24 cellular contexts compared by ENCODE assay signal in the genomic region with DNA sequence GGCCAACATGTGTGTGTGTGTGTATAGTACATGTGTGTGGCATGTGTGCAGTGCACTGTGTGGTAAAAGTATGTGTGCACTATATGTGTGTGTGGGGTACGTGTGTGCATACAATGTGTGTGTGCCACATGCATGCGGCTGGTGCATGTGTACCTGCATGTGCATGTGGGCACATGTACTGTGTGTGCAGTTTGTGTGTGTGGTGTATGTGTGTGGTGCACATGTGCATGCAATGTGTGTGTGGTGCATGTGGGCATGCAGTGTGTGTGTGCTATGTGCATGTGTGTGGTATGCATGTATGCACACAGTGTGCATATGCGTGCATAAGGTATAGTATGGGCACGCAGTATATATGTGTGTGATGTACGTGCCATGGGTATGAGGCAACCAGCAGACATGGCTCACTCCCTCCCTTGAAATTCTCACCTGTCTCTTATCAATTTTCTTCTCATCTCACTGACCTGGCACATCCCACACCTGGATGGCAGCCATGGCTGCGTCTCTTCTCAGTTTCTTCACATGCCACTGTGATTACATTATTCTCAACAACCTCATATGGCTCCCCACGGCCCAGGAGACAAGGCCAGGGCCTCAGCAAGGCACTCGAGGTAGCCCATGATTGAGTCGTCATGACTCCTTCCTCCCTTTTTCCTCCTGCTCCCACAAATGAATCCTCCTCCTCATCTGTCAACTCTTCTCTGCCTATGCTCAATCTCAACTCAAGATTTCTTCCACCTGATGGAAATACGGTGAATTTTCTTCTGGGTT. TPM values are rescaled to one million over a fixed set of nuclear protein-coding genes. Genes with fewer than 3 reads are reported as not detected.
DNase-seq lines count a peak whose midpoint lies in the region; ATAC-seq and TF ChIP-seq lines count a peak whose summit lies in the region.
"Had no signal": no experiment of that assay in that cellular context is flagged by ENCODE, and none has a peak within 500 bp of the region (broad histone marks: within the 10 kb centered on the region; RNA-seq: fewer than 3 reads in every experiment).

No MANE protein-coding gene starts in this region.

- POLR2A ChIA-PET in CD4-positive, alpha-beta memory T cell (lab: Charles Lee; ENCODE audit: partially characterized antibody), result interaction anchor here (1.5 kb wide), 1 partner anchor 56 kb away, joined by 5 read pairs; no protein-coding TSS in a partner anchor
- POLR2A ChIA-PET in SK-N-SH (lab: Yijun Ruan, JAX), result no interaction called here

- H3K4me1 ChIP-seq in BLaER1 treated with 17β-estradiol and CSF1 and Interleukin-3, amounts not matched to agents 10 nM and 100 nM, result peaks cover 23 to 45% (median 33%) of the 10 kb centered on the region in 10 experiments
- peaks cover 12% of the 10 kb centered on the region for H3K4me1 ChIP-seq in CD4-positive, alpha-beta memory T cell (ENCODE audit: insufficient read depth, low read length)
- H3K4me1 ChIP-seq in parathyroid adenoma, result peaks cover 24% of the 10 kb centered on the region
- peaks cover 5 to 9% of the 10 kb centered on the region in 2 experiments; a peak in 1 of 4 replicates for H3K4me1 ChIP-seq in SK-N-SH (ENCODE audit: control insufficient read depth in 1 of 2, insufficient read depth in 2 of 2, low read depth in 1 of 2, low read length in 1 of 2)
- H3K4me1 ChIP-seq: HAP-1, testis had no signal

- ATAC-seq in GM21515 (IDR thresholded peaks at IDR 0.05; ENCODE audit: unreplicated experiment), result no peak
- no peak for ATAC-seq in GM18867 (IDR thresholded peaks at IDR 0.05; ENCODE audit: unreplicated experiment)
- ATAC-seq: activated naive CD4-positive, alpha-beta T cell treated with anti-CD3 and anti-CD28 coated beads, Interleukin-2, amount 50 U/mL, for 72 hours; foreskin keratinocyte had no signal

- no peaks in the 10 kb centered on the region for H3K27me3 ChIP-seq in BLaER1 treated with 17β-estradiol and CSF1 and Interleukin-3, amounts not matched to agents 10 nM and 100 nM
- H3K27me3 ChIP-seq in CD4-positive, alpha-beta memory T cell (ENCODE audit: insufficient read depth, low read length), result no peaks in the 10 kb centered on the region
- H3K27me3 ChIP-seq in parathyroid adenoma (ENCODE audit: control insufficient read depth, insufficient read depth, low read length), result no peaks in the 10 kb centered on the region
- no peaks in the 10 kb centered on the region for H3K27me3 ChIP-seq in SK-N-SH (ENCODE audit: insufficient read depth)
- H3K27me3 ChIP-seq: foreskin keratinocyte, spleen, testis had no signal

- 90% methylated on average over 10 of the region's 10 CpGs for WGBS in SK-N-SH (ENCODE audit: low lambda C conversion rate)

- TF ChIP-seq CTCF in parathyroid adenoma (IDR thresholded peaks at IDR 0.05) (no peak), SK-N-SH (IDR thresholded peaks at IDR 0.05) (no peak)

- intact Hi-C loops in CD4-positive, alpha-beta memory T cell (cut with micrococcal nuclease), result no loop called here

- no peak overlapping the region for H3K4me3 ChIP-seq in BLaER1 treated with 17β-estradiol and CSF1 and Interleukin-3, amounts not matched to agents 10 nM and 100 nM
- H3K4me3 ChIP-seq in CD4-positive, alpha-beta memory T cell (ENCODE audit: low read length in 2 of 2), result no peak overlapping the region
- H3K4me3 ChIP-seq in parathyroid adenoma (ENCODE audit: low read depth, low read length), result no peak overlapping the region
- H3K4me3 ChIP-seq in SK-N-SH (ENCODE audit: low read depth in 2 of 2, low read length in 1 of 2), result no peak overlapping the region
- H3K4me3 ChIP-seq: HAP-1, SK-N-MC, spleen, testis had no signal

- peaks cover 12% of the 10 kb centered on the region for H3F3A ChIP-seq in SK-N-SH (replicated peaks; ENCODE audit: insufficient read depth)

- peak overlapping the region in 10 of 11 experiments; percentile 13 to 81 (median 56); a peak in 19 of 22 replicates for H3K4me2 ChIP-seq in BLaER1 treated with 17β-estradiol and CSF1 and Interleukin-3, amounts not matched to agents 10 nM and 100 nM
- H3K4me2 ChIP-seq in parathyroid adenoma (ENCODE audit: low read length) (no peak overlapping the region), SK-N-SH (no peak overlapping the region)

- peak overlapping the region in 2 of 11 experiments; percentile 54 to 60; a peak in 3 of 22 replicates for H3K27ac ChIP-seq in BLaER1 treated with 17β-estradiol and CSF1 and Interleukin-3, amounts not matched to agents 10 nM and 100 nM
- H3K27ac ChIP-seq in CD4-positive, alpha-beta memory T cell (ENCODE audit: low read depth, low read length), result no peak overlapping the region
- H3K27ac ChIP-seq in parathyroid adenoma, result peak overlapping the region; percentile 38
- H3K27ac ChIP-seq in SK-N-SH (ENCODE audit: low read depth in 2 of 2, low read length in 1 of 2), result no peak overlapping the region
- H3K27ac ChIP-seq: foreskin keratinocyte, HL-60, SK-N-MC, spleen, testis had no signal

- no peaks in the 10 kb centered on the region for H3K27me3 Mint-ChIP-seq in CD4-positive, alpha-beta memory T cell

- H3K9me3 Mint-ChIP-seq in CD4-positive, alpha-beta memory T cell, result no peaks in the 10 kb centered on the region
- H3K9me3 Mint-ChIP-seq: activated naive CD4-positive, alpha-beta T cell treated with anti-CD3 and anti-CD28 coated beads, Interleukin-2, amount 50 U/mL, for 72 hours; T-helper 2 cell treated with Interferon-gamma antibody and Interleukin-4, amounts not matched to agents 5 μg/mL and 100 μg/mL, for 36 hours had no signal

- peaks cover 65 to 97% (median 73%) of the 10 kb centered on the region in 11 experiments for H4K20me1 ChIP-seq in BLaER1 treated with 17β-estradiol and CSF1 and Interleukin-3, amounts not matched to agents 10 nM and 100 nM
- peaks cover 40% of the 10 kb centered on the region for H4K20me1 ChIP-seq in SK-N-SH (ENCODE audit: insufficient read depth)

- H3K27ac Mint-ChIP-seq in CD4-positive, alpha-beta memory T cell, result peak overlapping the region in 6 of 7 donors; percentile 7 to 70 (median 15)
- H3K27ac Mint-ChIP-seq: T-helper 2 cell treated with Interferon-gamma antibody and Interleukin-4, amounts not matched to agents 5 μg/mL and 100 μg/mL, for 36 hours had no signal

- TF ChIP-seq RAD21 in SK-N-SH (IDR thresholded peaks at IDR 0.05; ENCODE audit: low read length), result no peak

- no peak overlapping the region for H3K4me3 Mint-ChIP-seq in CD4-positive, alpha-beta memory T cell
- H3K4me3 Mint-ChIP-seq: T-helper 2 cell treated with Interferon-gamma antibody and Interleukin-4, amounts not matched to agents 5 μg/mL and 100 μg/mL, for 36 hours had no signal

- H3K36me3 ChIP-seq in BLaER1 treated with 17β-estradiol and CSF1 and Interleukin-3, amounts not matched to agents 10 nM and 100 nM, result peaks cover 3 to 54% (median 36%) of the 10 kb centered on the region in 11 experiments; a peak in 21 of 22 replicates
- peaks cover 5% of the 10 kb centered on the region for H3K36me3 ChIP-seq in CD4-positive, alpha-beta memory T cell (ENCODE audit: insufficient read depth, low read length)
- H3K36me3 ChIP-seq in parathyroid adenoma (ENCODE audit: control insufficient read depth, insufficient read depth, low read length) (no peaks in the 10 kb centered on the region), SK-N-SH (replicated peaks in 1 of 2; ENCODE audit: control insufficient read depth in 1 of 2, insufficient read depth in 2 of 2, low read length in 1 of 2) (peaks cover 3 to 11% of the 10 kb centered on the region in 2 experiments)
- H3K36me3 ChIP-seq: HAP-1 had no signal

- no peak for TF ChIP-seq EP300 in SK-N-SH (IDR thresholded peaks at IDR 0.05; ENCODE audit: borderline replicate concordance in 1 of 2, low read depth in 1 of 2, low read length in 1 of 2)

- peaks cover 39 to 84% (median 49%) of the 10 kb centered on the region in 4 donors for H3K4me1 Mint-ChIP-seq in CD4-positive, alpha-beta memory T cell

- H3K9ac ChIP-seq in BLaER1 treated with 17β-estradiol and CSF1 and Interleukin-3, amounts not matched to agents 10 nM and 100 nM, result no peak overlapping the region
- no peak overlapping the region for H3K9ac ChIP-seq in parathyroid adenoma
- no peak overlapping the region for H3K9ac ChIP-seq in SK-N-SH

- H3K36me3 Mint-ChIP-seq in CD4-positive, alpha-beta memory T cell, result peaks cover 3 to 22% of the 10 kb centered on the region in 2 donors

- no peak for DNase-seq in CD4-positive, alpha-beta memory T cell
- DNase-seq in amniotic epithelial cell (ENCODE audit: low read depth) (peak; percentile 44), SK-N-SH (no peak)
- DNase-seq: activated CD4-positive, alpha-beta T cell treated with anti-CD3 and anti-CD28 coated beads, Interleukin-2, amount 50 U/mL, for 1 hour; DMS79; effector CD8-positive, alpha-beta T cell; foreskin keratinocyte; mesendoderm; NCI-H1092 treated with DMSO at 0.1 percent for 48 hours; NCI-H1930; NCI-H774; spleen; stimulated activated CD4-positive, alpha-beta T cell treated with anti-CD3 and anti-CD28 coated beads, Interleukin-4, amount 100 ng/mL, for 1 hour; stimulated activated naive CD4-positive, alpha-beta T cell treated with Interleukin-2 at 50 U/mL for 16 hours; testis had no signal

- no peaks in the 10 kb centered on the region for H3K9me3 ChIP-seq in BLaER1 treated with 17β-estradiol and CSF1 and Interleukin-3, amounts not matched to agents 10 nM and 100 nM (replicated peaks in 1 of 11)
- no peaks in the 10 kb centered on the region for H3K9me3 ChIP-seq in CD4-positive, alpha-beta memory T cell (ENCODE audit: control insufficient read depth in 1 of 2, low read length in 2 of 2)
- H3K9me3 ChIP-seq in parathyroid adenoma (ENCODE audit: control insufficient read depth, low read length), result no peaks in the 10 kb centered on the region
- no peaks in the 10 kb centered on the region for H3K9me3 ChIP-seq in SK-N-SH
- H3K9me3 ChIP-seq: HAP-1, spleen, testis had no signal

- peaks cover 46% of the 10 kb centered on the region for H3K79me2 ChIP-seq in parathyroid adenoma
- H3K79me2 ChIP-seq in SK-N-SH (ENCODE audit: insufficient read depth), result peaks cover 88% of the 10 kb centered on the region

- H3K9me2 ChIP-seq in SK-N-SH, result no peaks in the 10 kb centered on the region

- CTCF ChIA-PET in CD4-positive, alpha-beta memory T cell (lab: Charles Lee; ENCODE audit: partially characterized antibody), result interaction anchor here (1.5 to 1.6 kb wide), 3 partner anchors 10 to 29 kb away, joined by 3 to 7 read pairs (median 4); no protein-coding TSS in a partner anchor
- CTCF ChIA-PET in SK-N-SH (lab: Yijun Ruan, JAX), result interaction anchor here (0.8 to 2.0 kb wide), 6 partner anchors 11 to 193 kb away, joined by 3 to 5 read pairs (median 4); no protein-coding TSS in a partner anchor

- H2AFZ ChIP-seq in parathyroid adenoma, result no peak overlapping the region
- no peak overlapping the region for H2AFZ ChIP-seq in SK-N-SH (ENCODE audit: low read depth)

TF ChIP-seq in SK-N-SH, 30 proteins besides CTCF, POLR2A, EP300 and RAD21:
- TF ChIP-seq CHD2 (IDR thresholded peaks at IDR 0.05; ENCODE audit: low read length, partially characterized antibody), result no peak
- no peak for TF ChIP-seq YY1 (IDR thresholded peaks at IDR 0.05; ENCODE audit: low read depth)
- no peak for TF ChIP-seq TEAD4 (IDR thresholded peaks at IDR 0.05; ENCODE audit: borderline replicate concordance, insufficient read depth)

RNA-seq across cellular contexts. Expression of a gene that starts 57.0 kb away (rescaled TPM):
- total RNA-seq in CD4-positive, alpha-beta memory T cell, result 100 to 1,000 TPM; 100 to 108 TPM
- polyA plus RNA-seq in CD4-positive, alpha-beta memory T cell, result 10 to 100 TPM; 55.2 to 61.8 TPM
- polyA plus RNA-seq in SK-N-SH (2012; rRNA removed), result 66.0 and 83.1 TPM in 2 replicates
- polyA plus RNA-seq in SK-N-SH (2012; cell fraction: cytosol; rRNA removed), result 66.1 and 72.1 TPM in 2 replicates
- polyA plus RNA-seq in SK-N-SH (2012; cell fraction: nucleus; rRNA removed), result 101 and 142 TPM in 2 replicates

Comparison
In these comparisons a context has a peak if more than half of its experiments do, and no peak if none do; other contexts are left out.
1. H3K4me2 ChIP-seq: peak in BLaER1 treated with 17β-estradiol and CSF1 and Interleukin-3, amounts not matched to agents 10 nM and 100 nM (10 of 11); none in parathyroid adenoma (single experiment) and SK-N-SH (single experiment).